In genomic region chrX:112341598-112341997, GRCh38 we compare ENCODE assay signal across 18 cellular contexts.
"Had no signal": no experiment of that assay in that cellular context is flagged by ENCODE, and none has a peak within 500 bp of the region (broad histone marks: within the 10 kb centered on the region; RNA-seq: fewer than 3 reads in every experiment).

No MANE protein-coding gene starts in this region.

- ATAC-seq: activated CD8-positive, alpha-beta T cell treated with anti-CD3 and anti-CD28 coated beads for 36 hours; activated T-cell treated with anti-CD3 and anti-CD28 coated beads, Interleukin-2, amount 50 U/mL, for 4 hours; gastrocnemius medialis; heart left ventricle; left colon; lower lobe of right lung had no signal

- H3K27me3 ChIP-seq: esophagus squamous epithelium, gastrocnemius medialis, thyroid gland had no signal

- H3K27ac ChIP-seq: esophagus squamous epithelium, gastrocnemius medialis, heart left ventricle, lower lobe of right lung, thyroid gland had no signal

- H3K9me3 ChIP-seq: esophagus squamous epithelium, gastrocnemius medialis, heart left ventricle, lower lobe of right lung, thyroid gland had no signal

- H3K4me1 ChIP-seq: esophagus squamous epithelium, gastrocnemius medialis, heart left ventricle, lower lobe of right lung, thyroid gland had no signal

- DNase-seq: activated B cell treated with CpG ODN at 0.5 μM for 24 hours; activated CD4-positive, alpha-beta T cell treated with anti-CD3 and anti-CD28 coated beads for 48 hours; activated CD8-positive, alpha-beta T cell treated with anti-CD3 and anti-CD28 coated beads for 36 hours; activated effector memory CD4-positive, alpha-beta T cell treated with Interleukin-2 at 50 U/mL for 16 hours; activated T-cell treated with anti-CD3 and anti-CD28 coated beads, Interleukin-2, amount 50 U/mL, for 4 hours; amygdala; cerebellar nuclear complex; effector CD8-positive, alpha-beta T cell; esophagus squamous epithelium; gastrocnemius medialis; heart left ventricle; left colon; lower lobe of right lung; midbrain; stimulated activated CD4-positive, alpha-beta T cell treated with anti-CD3 and anti-CD28 coated beads, Interleukin-12 subunit alpha, Interleukin-12 subunit beta, amount 100 ng/mL, for 4 hours; stimulated activated CD4-positive, alpha-beta T cell treated with anti-CD3 and anti-CD28 coated beads, Interleukin-2, amount 100 ng/mL, for 24 hours; T-helper 2 cell; thyroid gland had no signal

- H3K36me3 ChIP-seq: esophagus squamous epithelium, gastrocnemius medialis, heart left ventricle, lower lobe of right lung, thyroid gland had no signal

- H3K4me3 ChIP-seq: esophagus squamous epithelium, gastrocnemius medialis, heart left ventricle, lower lobe of right lung, thyroid gland had no signal
